14 cellular contexts compared by ENCODE assay signal in genomic region chr1:42692461-42692860, GRCh38. TPM values are rescaled to one million over a fixed set of nuclear protein-coding genes. Genes with fewer than 3 reads are reported as not detected.
DNase-seq lines count a peak whose midpoint lies in the region; ATAC-seq and TF ChIP-seq lines count a peak whose summit lies in the region.
"Had no signal": no experiment of that assay in that cellular context is flagged by ENCODE, and none has a peak within 500 bp of the region (broad histone marks: within the 10 kb centered on the region; RNA-seq: fewer than 3 reads in every experiment).

No MANE protein-coding gene starts in this region.

- DNase-seq in ELF-1 (ENCODE audit: low read depth, low spot score) (peak; percentile 18), NCI-H526 treated with DMSO at 0.1 percent for 48 hours (lab: John Stamatoyannopoulos, UW) (peak; percentile 36), epithelial cell of prostate (ENCODE audit: low read depth, low spot score) (no peak), neural crest cell (ENCODE audit: low read depth, low spot score) (no peak), putamen (ENCODE audit: low spot score) (no peak), activated gamma-delta T cell treated with Interleukin-2 at 50 U/mL for 16 hours (no peak), GM19238 (ENCODE audit: insufficient read length, low spot score) (no peak)
- DNase-seq: activated CD4-positive, CD25-positive, alpha-beta regulatory T cell; dorsolateral prefrontal cortex; Kasumi-1; NCI-H524 treated with DMSO at 0.1 percent for 48 hours had no signal

- H3K27ac ChIP-seq in epithelial cell of prostate: peak overlapping the region; percentile 42
- H3K27ac ChIP-seq: dorsolateral prefrontal cortex, SJSA1 had no signal

- H3K4me1 Mint-ChIP-seq in neural crest cell: peaks cover 51% of the 10 kb centered on the region

- TF ChIP-seq CTCF in neural crest cell (conservative IDR thresholded peaks at IDR 0.05): no peak

- peak overlapping the region; percentile 8 for H3K4me3 Mint-ChIP-seq in neural crest cell

- H3K27ac Mint-ChIP-seq in neural crest cell (ENCODE audit: unreplicated experiment): peak overlapping the region; percentile 3

- peaks cover 26% of the 10 kb centered on the region for H3K36me3 Mint-ChIP-seq in neural crest cell (ENCODE audit: low read depth)

- no peak for ATAC-seq in GM19455 (IDR thresholded peaks at IDR 0.05; ENCODE audit: unreplicated experiment)
- ATAC-seq: HCT116 had no signal

- no peaks in the 10 kb centered on the region for H3K9me3 Mint-ChIP-seq in neural crest cell

- no peaks in the 10 kb centered on the region for H3K27me3 Mint-ChIP-seq in neural crest cell (ENCODE audit: low read depth)

RNA-seq across cellular contexts. Expression of gene YBX1, which starts 10.2 kb away (rescaled TPM):
- total RNA-seq in neural crest cell: 1,242 and 1,309 TPM in 2 replicates

RNA-seq across cellular contexts. Expression of gene PPIH, which starts 34.2 kb away (rescaled TPM):
- 69.2 and 75.2 TPM in 2 replicates for total RNA-seq in neural crest cell

RNA-seq across cellular contexts. Expression of gene CLDN19, which starts 47.6 kb away (rescaled TPM):
- 0.14 and 0.19 TPM in 2 replicates for total RNA-seq in neural crest cell
- total RNA-seq: SJSA1 had no signal

Comparison
In these comparisons a context has a peak if more than half of its experiments do, and no peak if none do; other contexts are left out.
1. DNase-seq: peak in ELF-1 (single experiment) and NCI-H526 treated with DMSO at 0.1 percent for 48 hours (single experiment); none in epithelial cell of prostate (single experiment), neural crest cell (single experiment), putamen (single experiment), activated gamma-delta T cell treated with Interleukin-2 at 50 U/mL for 16 hours (single experiment) and GM19238 (single experiment).